ENCODE assay signal across 1 cellular context in the genomic region with DNA sequence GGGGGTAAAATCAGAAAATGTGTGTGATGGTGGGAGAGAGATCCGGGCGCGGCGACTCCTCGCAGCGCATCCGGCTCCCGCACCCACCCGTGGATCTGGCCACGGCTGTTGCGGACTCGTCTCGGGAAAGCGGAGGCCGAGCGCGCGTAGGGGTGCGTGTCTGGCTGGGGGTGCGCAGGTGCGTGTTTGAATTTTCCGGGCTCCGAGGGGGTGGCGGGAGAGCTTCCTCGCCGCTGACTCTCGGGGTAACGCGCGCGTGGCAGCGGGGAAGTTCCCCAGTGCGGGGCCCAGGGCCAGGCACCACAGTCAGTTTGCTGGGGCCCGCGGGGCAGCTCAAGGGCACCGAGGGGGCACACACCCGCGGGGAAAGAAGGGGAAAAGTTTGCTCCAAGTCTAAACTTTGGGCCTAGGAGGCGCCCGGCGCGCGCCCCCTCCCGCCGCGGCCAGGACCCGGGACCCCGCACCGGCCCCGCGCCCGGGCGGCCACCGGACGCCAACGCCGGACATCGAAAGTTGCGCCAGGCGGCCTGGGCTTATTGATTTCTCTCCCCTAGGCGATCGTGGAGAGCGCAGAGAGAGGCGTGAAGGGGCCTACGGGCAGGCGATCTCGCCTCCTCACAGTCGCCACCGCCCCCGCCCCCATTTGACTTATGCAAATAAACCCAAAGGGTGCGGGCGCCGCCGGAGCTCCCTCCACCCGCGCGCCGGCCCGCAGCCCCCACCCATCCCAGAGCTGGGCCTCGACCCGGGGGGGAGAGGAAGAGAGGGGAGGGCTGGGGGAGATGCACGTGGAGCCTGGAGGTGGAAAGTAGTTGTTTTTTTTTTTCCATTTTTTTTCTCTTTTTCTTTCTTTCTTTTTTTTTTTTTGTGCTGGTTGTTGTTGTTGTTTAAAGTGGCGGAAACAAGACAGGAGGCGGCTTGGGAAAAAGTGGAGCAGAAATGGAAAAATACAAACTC.
TF ChIP-seq lines count a peak whose summit lies in the region.

No MANE protein-coding gene starts in this region.

TF ChIP-seq in HepG2, 621 proteins besides CTCF, POLR2A, EP300 and RAD21 (continued from another document):
- 0 out of 2 replicates have a peak, but pooled peaks have one; percentile 17 for TF ChIP-seq ZC3H13 (CRISPR knock-in tag; IDR thresholded peaks at IDR 0.05)
- TF ChIP-seq, protein P1, sequence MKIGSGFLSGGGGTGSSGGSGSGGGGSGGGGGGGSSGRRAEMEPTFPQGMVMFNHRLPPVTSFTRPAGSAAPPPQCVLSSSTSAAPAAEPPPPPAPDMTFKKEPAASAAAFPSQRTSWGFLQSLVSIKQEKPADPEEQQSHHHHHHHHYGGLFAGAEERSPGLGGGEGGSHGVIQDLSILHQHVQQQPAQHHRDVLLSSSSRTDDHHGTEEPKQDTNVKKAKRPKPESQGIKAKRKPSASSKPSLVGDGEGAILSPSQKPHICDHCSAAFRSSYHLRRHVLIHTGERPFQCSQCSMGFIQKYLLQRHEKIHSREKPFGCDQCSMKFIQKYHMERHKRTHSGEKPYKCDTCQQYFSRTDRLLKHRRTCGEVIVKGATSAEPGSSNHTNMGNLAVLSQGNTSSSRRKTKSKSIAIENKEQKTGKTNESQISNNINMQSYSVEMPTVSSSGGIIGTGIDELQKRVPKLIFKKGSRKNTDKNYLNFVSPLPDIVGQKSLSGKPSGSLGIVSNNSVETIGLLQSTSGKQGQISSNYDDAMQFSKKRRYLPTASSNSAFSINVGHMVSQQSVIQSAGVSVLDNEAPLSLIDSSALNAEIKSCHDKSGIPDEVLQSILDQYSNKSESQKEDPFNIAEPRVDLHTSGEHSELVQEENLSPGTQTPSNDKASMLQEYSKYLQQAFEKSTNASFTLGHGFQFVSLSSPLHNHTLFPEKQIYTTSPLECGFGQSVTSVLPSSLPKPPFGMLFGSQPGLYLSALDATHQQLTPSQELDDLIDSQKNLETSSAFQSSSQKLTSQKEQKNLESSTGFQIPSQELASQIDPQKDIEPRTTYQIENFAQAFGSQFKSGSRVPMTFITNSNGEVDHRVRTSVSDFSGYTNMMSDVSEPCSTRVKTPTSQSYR (CRISPR knock-in tag; IDR thresholded peaks at IDR 0.05; ENCODE audit: borderline replicate concordance): peak; percentile 43; the same call in 1 of the 2 replicates
- TF ChIP-seq, protein P2, sequence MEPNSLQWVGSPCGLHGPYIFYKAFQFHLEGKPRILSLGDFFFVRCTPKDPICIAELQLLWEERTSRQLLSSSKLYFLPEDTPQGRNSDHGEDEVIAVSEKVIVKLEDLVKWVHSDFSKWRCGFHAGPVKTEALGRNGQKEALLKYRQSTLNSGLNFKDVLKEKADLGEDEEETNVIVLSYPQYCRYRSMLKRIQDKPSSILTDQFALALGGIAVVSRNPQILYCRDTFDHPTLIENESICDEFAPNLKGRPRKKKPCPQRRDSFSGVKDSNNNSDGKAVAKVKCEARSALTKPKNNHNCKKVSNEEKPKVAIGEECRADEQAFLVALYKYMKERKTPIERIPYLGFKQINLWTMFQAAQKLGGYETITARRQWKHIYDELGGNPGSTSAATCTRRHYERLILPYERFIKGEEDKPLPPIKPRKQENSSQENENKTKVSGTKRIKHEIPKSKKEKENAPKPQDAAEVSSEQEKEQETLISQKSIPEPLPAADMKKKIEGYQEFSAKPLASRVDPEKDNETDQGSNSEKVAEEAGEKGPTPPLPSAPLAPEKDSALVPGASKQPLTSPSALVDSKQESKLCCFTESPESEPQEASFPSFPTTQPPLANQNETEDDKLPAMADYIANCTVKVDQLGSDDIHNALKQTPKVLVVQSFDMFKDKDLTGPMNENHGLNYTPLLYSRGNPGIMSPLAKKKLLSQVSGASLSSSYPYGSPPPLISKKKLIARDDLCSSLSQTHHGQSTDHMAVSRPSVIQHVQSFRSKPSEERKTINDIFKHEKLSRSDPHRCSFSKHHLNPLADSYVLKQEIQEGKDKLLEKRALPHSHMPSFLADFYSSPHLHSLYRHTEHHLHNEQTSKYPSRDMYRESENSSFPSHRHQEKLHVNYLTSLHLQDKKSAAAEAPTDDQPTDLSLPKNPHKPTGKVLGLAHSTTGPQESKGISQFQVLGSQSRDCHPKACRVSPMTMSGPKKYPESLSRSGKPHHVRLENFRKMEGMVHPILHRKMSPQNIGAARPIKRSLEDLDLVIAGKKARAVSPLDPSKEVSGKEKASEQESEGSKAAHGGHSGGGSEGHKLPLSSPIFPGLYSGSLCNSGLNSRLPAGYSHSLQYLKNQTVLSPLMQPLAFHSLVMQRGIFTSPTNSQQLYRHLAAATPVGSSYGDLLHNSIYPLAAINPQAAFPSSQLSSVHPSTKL (CRISPR knock-in tag; IDR thresholded peaks at IDR 0.05): peak; percentile 39; the same call in 1 of the 2 replicates
- TF ChIP-seq SOX13 (IDR thresholded peaks at IDR 0.05): no peak
- TF ChIP-seq SOX13 (CRISPR knock-in tag; conservative IDR thresholded peaks at IDR 0.05 in 1 of 2, IDR thresholded peaks at IDR 0.05 in 1 of 2): peak in 1 of 2 experiments; percentile 18; a peak in 1 of 4 replicates
- no peak for TF ChIP-seq ZNF124 (CRISPR knock-in tag; IDR thresholded peaks at IDR 0.05)
- TF ChIP-seq ZNF746 (CRISPR knock-in tag; IDR thresholded peaks at IDR 0.05): peak; percentile 71; the same call in 1 of the 2 replicates
- no peak for TF ChIP-seq ADNP (CRISPR knock-in tag; IDR thresholded peaks at IDR 0.05)
- 0 out of 2 replicates have a peak, but pooled peaks have one; percentile 9 for TF ChIP-seq MIXL1 (CRISPR knock-in tag; IDR thresholded peaks at IDR 0.05)
- TF ChIP-seq, protein P3, sequence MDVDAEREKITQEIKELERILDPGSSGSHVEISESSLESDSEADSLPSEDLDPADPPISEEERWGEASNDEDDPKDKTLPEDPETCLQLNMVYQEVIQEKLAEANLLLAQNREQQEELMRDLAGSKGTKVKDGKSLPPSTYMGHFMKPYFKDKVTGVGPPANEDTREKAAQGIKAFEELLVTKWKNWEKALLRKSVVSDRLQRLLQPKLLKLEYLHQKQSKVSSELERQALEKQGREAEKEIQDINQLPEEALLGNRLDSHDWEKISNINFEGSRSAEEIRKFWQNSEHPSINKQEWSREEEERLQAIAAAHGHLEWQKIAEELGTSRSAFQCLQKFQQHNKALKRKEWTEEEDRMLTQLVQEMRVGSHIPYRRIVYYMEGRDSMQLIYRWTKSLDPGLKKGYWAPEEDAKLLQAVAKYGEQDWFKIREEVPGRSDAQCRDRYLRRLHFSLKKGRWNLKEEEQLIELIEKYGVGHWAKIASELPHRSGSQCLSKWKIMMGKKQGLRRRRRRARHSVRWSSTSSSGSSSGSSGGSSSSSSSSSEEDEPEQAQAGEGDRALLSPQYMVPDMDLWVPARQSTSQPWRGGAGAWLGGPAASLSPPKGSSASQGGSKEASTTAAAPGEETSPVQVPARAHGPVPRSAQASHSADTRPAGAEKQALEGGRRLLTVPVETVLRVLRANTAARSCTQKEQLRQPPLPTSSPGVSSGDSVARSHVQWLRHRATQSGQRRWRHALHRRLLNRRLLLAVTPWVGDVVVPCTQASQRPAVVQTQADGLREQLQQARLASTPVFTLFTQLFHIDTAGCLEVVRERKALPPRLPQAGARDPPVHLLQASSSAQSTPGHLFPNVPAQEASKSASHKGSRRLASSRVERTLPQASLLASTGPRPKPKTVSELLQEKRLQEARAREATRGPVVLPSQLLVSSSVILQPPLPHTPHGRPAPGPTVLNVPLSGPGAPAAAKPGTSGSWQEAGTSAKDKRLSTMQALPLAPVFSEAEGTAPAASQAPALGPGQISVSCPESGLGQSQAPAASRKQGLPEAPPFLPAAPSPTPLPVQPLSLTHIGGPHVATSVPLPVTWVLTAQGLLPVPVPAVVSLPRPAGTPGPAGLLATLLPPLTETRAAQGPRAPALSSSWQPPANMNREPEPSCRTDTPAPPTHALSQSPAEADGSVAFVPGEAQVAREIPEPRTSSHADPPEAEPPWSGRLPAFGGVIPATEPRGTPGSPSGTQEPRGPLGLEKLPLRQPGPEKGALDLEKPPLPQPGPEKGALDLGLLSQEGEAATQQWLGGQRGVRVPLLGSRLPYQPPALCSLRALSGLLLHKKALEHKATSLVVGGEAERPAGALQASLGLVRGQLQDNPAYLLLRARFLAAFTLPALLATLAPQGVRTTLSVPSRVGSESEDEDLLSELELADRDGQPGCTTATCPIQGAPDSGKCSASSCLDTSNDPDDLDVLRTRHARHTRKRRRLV (CRISPR knock-in tag; IDR thresholded peaks at IDR 0.05): 0 out of 2 replicates have a peak, but pooled peaks have one; percentile 43
- peak; percentile 14; the same call in 1 of the 2 replicates for TF ChIP-seq KAT2B (IDR thresholded peaks at IDR 0.05; ENCODE audit: borderline replicate concordance, low read depth, low read length)
- no peak for TF ChIP-seq NFYC (CRISPR knock-in tag; IDR thresholded peaks at IDR 0.05)
- no peak for TF ChIP-seq NFKB2 (CRISPR knock-in tag; IDR thresholded peaks at IDR 0.05; ENCODE audit: borderline replicate concordance)
- 0 out of 2 replicates have a peak, but pooled peaks have one; percentile 3 for TF ChIP-seq NCOA1 (CRISPR knock-in tag; IDR thresholded peaks at IDR 0.05)
- TF ChIP-seq, protein P4, sequence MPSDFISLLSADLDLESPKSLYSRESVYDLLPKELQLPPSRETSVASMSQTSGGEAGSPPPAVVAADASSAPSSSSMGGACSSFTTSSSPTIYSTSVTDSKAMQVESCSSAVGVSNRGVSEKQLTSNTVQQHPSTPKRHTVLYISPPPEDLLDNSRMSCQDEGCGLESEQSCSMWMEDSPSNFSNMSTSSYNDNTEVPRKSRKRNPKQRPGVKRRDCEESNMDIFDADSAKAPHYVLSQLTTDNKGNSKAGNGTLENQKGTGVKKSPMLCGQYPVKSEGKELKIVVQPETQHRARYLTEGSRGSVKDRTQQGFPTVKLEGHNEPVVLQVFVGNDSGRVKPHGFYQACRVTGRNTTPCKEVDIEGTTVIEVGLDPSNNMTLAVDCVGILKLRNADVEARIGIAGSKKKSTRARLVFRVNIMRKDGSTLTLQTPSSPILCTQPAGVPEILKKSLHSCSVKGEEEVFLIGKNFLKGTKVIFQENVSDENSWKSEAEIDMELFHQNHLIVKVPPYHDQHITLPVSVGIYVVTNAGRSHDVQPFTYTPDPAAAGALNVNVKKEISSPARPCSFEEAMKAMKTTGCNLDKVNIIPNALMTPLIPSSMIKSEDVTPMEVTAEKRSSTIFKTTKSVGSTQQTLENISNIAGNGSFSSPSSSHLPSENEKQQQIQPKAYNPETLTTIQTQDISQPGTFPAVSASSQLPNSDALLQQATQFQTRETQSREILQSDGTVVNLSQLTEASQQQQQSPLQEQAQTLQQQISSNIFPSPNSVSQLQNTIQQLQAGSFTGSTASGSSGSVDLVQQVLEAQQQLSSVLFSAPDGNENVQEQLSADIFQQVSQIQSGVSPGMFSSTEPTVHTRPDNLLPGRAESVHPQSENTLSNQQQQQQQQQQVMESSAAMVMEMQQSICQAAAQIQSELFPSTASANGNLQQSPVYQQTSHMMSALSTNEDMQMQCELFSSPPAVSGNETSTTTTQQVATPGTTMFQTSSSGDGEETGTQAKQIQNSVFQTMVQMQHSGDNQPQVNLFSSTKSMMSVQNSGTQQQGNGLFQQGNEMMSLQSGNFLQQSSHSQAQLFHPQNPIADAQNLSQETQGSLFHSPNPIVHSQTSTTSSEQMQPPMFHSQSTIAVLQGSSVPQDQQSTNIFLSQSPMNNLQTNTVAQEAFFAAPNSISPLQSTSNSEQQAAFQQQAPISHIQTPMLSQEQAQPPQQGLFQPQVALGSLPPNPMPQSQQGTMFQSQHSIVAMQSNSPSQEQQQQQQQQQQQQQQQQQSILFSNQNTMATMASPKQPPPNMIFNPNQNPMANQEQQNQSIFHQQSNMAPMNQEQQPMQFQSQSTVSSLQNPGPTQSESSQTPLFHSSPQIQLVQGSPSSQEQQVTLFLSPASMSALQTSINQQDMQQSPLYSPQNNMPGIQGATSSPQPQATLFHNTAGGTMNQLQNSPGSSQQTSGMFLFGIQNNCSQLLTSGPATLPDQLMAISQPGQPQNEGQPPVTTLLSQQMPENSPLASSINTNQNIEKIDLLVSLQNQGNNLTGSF (CRISPR knock-in tag; IDR thresholded peaks at IDR 0.05): 0 out of 2 replicates have a peak, but pooled peaks have one; percentile 44
- no peak for TF ChIP-seq ZNF30 (CRISPR knock-in tag; IDR thresholded peaks at IDR 0.05)
- 0 out of 2 replicates have a peak, but pooled peaks have one; percentile 27 for TF ChIP-seq REPIN1 (CRISPR knock-in tag; IDR thresholded peaks at IDR 0.05; ENCODE audit: borderline replicate concordance, low read depth)
- TF ChIP-seq NFIC (IDR thresholded peaks at IDR 0.05; ENCODE audit: low read length): no peak
- peak; percentile 78 for TF ChIP-seq FOXP1 (IDR thresholded peaks at IDR 0.05)
- TF ChIP-seq FOXP1 (CRISPR knock-in tag; IDR thresholded peaks at IDR 0.05): peak; percentile 41; the same call in 1 of the 2 replicates
- TF ChIP-seq FOSL1 (CRISPR knock-in tag; IDR thresholded peaks at IDR 0.05; ENCODE audit: borderline replicate concordance): no peak
- TF ChIP-seq, protein P5, sequence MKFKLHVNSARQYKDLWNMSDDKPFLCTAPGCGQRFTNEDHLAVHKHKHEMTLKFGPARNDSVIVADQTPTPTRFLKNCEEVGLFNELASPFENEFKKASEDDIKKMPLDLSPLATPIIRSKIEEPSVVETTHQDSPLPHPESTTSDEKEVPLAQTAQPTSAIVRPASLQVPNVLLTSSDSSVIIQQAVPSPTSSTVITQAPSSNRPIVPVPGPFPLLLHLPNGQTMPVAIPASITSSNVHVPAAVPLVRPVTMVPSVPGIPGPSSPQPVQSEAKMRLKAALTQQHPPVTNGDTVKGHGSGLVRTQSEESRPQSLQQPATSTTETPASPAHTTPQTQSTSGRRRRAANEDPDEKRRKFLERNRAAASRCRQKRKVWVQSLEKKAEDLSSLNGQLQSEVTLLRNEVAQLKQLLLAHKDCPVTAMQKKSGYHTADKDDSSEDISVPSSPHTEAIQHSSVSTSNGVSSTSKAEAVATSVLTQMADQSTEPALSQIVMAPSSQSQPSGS (CRISPR knock-in tag; IDR thresholded peaks at IDR 0.05): 0 out of 2 replicates have a peak, but pooled peaks have one; percentile 4
- TF ChIP-seq PHF8 (CRISPR knock-in tag; IDR thresholded peaks at IDR 0.05): peak; percentile 37
- TF ChIP-seq AGO2 (optimal IDR thresholded peaks at IDR 0.05; ENCODE audit: low read depth, low read length): peak; percentile 97
- TF ChIP-seq ZNF468 (CRISPR knock-in tag; IDR thresholded peaks at IDR 0.05): no peak
- peak; percentile 64; the same call in 1 of the 2 replicates for TF ChIP-seq ZFP82 (CRISPR knock-in tag; IDR thresholded peaks at IDR 0.05; ENCODE audit: borderline replicate concordance)
- TF ChIP-seq ZNF510 (CRISPR knock-in tag; IDR thresholded peaks at IDR 0.05; ENCODE audit: low read depth): 0 out of 2 replicates have a peak, but pooled peaks have one; percentile 7
- TF ChIP-seq TBX2 (CRISPR knock-in tag; IDR thresholded peaks at IDR 0.05; ENCODE audit: borderline replicate concordance): peak; percentile 55; the same call in 1 of the 2 replicates
- peak; percentile 6; the same call in 1 of the 2 replicates for TF ChIP-seq ZNF772 (CRISPR knock-in tag; IDR thresholded peaks at IDR 0.05)
- peak; percentile 75; the same call in 1 of the 2 replicates for TF ChIP-seq MYC (CRISPR knock-in tag; IDR thresholded peaks at IDR 0.05; ENCODE audit: borderline replicate concordance)
- peak; percentile 24; the same call in 1 of the 2 replicates for TF ChIP-seq KAT8 (CRISPR knock-in tag; IDR thresholded peaks at IDR 0.05)
- 0 out of 2 replicates have a peak, but pooled peaks have one; percentile 8 for TF ChIP-seq ZNF205 (CRISPR knock-in tag; IDR thresholded peaks at IDR 0.05)
- 0 out of 2 replicates have a peak, but pooled peaks have one; percentile 24 for TF ChIP-seq RFXAP (CRISPR knock-in tag; IDR thresholded peaks at IDR 0.05; ENCODE audit: borderline replicate concordance)
TF ChIP-seq in HepG2: peak in this region for 113.
